ENCODE assay signal across 1 cellular context in genomic region chr1:180614746-180615145, GRCh38.
TF ChIP-seq lines count a peak whose summit lies in the region.

No MANE protein-coding gene starts in this region.

TF ChIP-seq in SK-N-SH treated with all-trans-retinoic acid at 6 μM for 48 hours, 23 proteins besides CTCF, POLR2A, EP300 and RAD21 (continued from another document):
- TF ChIP-seq, protein P1, sequence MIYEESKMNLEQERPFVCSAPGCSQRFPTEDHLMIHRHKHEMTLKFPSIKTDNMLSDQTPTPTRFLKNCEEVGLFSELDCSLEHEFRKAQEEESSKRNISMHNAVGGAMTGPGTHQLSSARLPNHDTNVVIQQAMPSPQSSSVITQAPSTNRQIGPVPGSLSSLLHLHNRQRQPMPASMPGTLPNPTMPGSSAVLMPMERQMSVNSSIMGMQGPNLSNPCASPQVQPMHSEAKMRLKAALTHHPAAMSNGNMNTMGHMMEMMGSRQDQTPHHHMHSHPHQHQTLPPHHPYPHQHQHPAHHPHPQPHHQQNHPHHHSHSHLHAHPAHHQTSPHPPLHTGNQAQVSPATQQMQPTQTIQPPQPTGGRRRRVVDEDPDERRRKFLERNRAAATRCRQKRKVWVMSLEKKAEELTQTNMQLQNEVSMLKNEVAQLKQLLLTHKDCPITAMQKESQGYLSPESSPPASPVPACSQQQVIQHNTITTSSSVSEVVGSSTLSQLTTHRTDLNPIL (CRISPR knock-in tag; IDR thresholded peaks at IDR 0.05; ENCODE audit: low read depth): no peak
